Comparison of ENCODE assay signal across 8 cellular contexts in genomic region chr11:72352859-72353551, GRCh38.
DNase-seq lines count a peak whose midpoint lies in the region; ATAC-seq and TF ChIP-seq lines count a peak whose summit lies in the region.

No MANE protein-coding gene starts in this region.

- no peaks in the 10 kb centered on the region for H4K20me1 ChIP-seq in GM23248 (ENCODE audit: insufficient read depth)

- H3K27ac Mint-ChIP-seq in activated CD8-positive, alpha-beta memory T cell treated with anti-CD3 and anti-CD28 coated beads, Interleukin-2, amount 10 ng/mL, durations not matched to agents 7 days and 5 days, result no peak overlapping the region

- ATAC-seq in activated CD8-positive, alpha-beta memory T cell treated with anti-CD3 and anti-CD28 coated beads, Interleukin-2, amount 10 ng/mL, durations not matched to agents 7 days and 5 days, result peak; percentile 89

- H3K36me3 Mint-ChIP-seq in activated CD8-positive, alpha-beta memory T cell treated with anti-CD3 and anti-CD28 coated beads, Interleukin-2, amount 10 ng/mL, durations not matched to agents 7 days and 5 days, result no peaks in the 10 kb centered on the region

- no peak overlapping the region for H3K4me2 ChIP-seq in GM23248 (ENCODE audit: unreplicated experiment)

- no peaks in the 10 kb centered on the region for H3K36me3 ChIP-seq in GM23248 (ENCODE audit: low read depth)

- H3K4me3 Mint-ChIP-seq in activated CD8-positive, alpha-beta memory T cell treated with anti-CD3 and anti-CD28 coated beads, Interleukin-2, amount 10 ng/mL, durations not matched to agents 7 days and 5 days, result no peak overlapping the region

- CTCF ChIA-PET in activated CD8-positive, alpha-beta memory T cell treated with anti-CD3 and anti-CD28 coated beads, Interleukin-2, amount 10 ng/mL, durations not matched to agents 7 days and 5 days (lab: Charles Lee), result interaction anchor here (0.6 to 1.8 kb wide), 7 partner anchors 14 to 80 kb away, joined by 3 to 7 read pairs (median 3); no protein-coding TSS in a partner anchor

- H3F3A ChIP-seq in GM23248 (ENCODE audit: insufficient read depth), result peaks cover 9% of the 10 kb centered on the region

- no peaks in the 10 kb centered on the region for H3K27me3 Mint-ChIP-seq in activated CD8-positive, alpha-beta memory T cell treated with anti-CD3 and anti-CD28 coated beads, Interleukin-2, amount 10 ng/mL, durations not matched to agents 7 days and 5 days

- H3K4me3 ChIP-seq in GM23248, result no peak overlapping the region
- no peak overlapping the region for H3K4me3 ChIP-seq in fibroblast of the aortic adventitia (ENCODE audit: low read depth, low read length)

- WGBS in GM23248 (ENCODE audit: low coverage in 1 of 2, low lambda C conversion rate in 2 of 2, missing lambda C conversion rate in 2 of 2), 2 experiments, result 58 to 63% methylated on average over 6 of the region's 6 CpGs

- TF ChIP-seq CTCF in fibroblast of the aortic adventitia (IDR thresholded peaks at IDR 0.05; ENCODE audit: insufficient read depth, low read length), result peak; percentile 44

- peak; percentile 46 for DNase-seq in activated CD8-positive, alpha-beta memory T cell treated with anti-CD3 and anti-CD28 coated beads, Interleukin-2, amount 10 ng/mL, durations not matched to agents 7 days and 5 days
- no peak for DNase-seq in activated CD8-positive, alpha-beta memory T cell treated with anti-CD3 and anti-CD28 coated beads, Interleukin-2, amount 50 U/mL, for 48 hours
- peak; percentile 82 for DNase-seq in GM23248
- DNase-seq in NCI-H446 treated with DMSO at 0.1 percent for 48 hours (lab: John Stamatoyannopoulos, UW), result peak; percentile 87
- DNase-seq in fibroblast of the aortic adventitia (ENCODE audit: low read depth), result peak; percentile 52
- DNase-seq in cortex of kidney (lab: John Stamatoyannopoulos, UW), result no peak
- no peak for DNase-seq in OCI-M2 (lab: John Stamatoyannopoulos, UW; ENCODE audit: unreplicated experiment)
- no peak for DNase-seq in NCI-H146 treated with DMSO at 0.1 percent for 48 hours (lab: John Stamatoyannopoulos, UW; ENCODE audit: unreplicated experiment)

- no peaks in the 10 kb centered on the region for H3K79me2 ChIP-seq in GM23248 (ENCODE audit: insufficient read depth)

- no peak overlapping the region for H3K27ac ChIP-seq in GM23248

- no peak overlapping the region for H2AFZ ChIP-seq in GM23248

- no peak overlapping the region for H3K9ac ChIP-seq in GM23248

- peaks cover 8% of the 10 kb centered on the region; the same call in 1 of the 2 replicates for H3K4me1 ChIP-seq in GM23248 (ENCODE audit: insufficient read depth)

- H3K9me2 ChIP-seq in GM23248 (ENCODE audit: insufficient read depth), result no peaks in the 10 kb centered on the region

- no peaks in the 10 kb centered on the region for H3K27me3 ChIP-seq in GM23248 (replicated peaks; ENCODE audit: insufficient read depth)

- no peaks in the 10 kb centered on the region for H3K4me1 Mint-ChIP-seq in activated CD8-positive, alpha-beta memory T cell treated with anti-CD3 and anti-CD28 coated beads, Interleukin-2, amount 10 ng/mL, durations not matched to agents 7 days and 5 days

- H3K9me3 ChIP-seq in GM23248 (ENCODE audit: low read depth), result no peaks in the 10 kb centered on the region

- in situ Hi-C loops in GM23248 (cut with MboI), result no loop called here

- H3K9me3 Mint-ChIP-seq in activated CD8-positive, alpha-beta memory T cell treated with anti-CD3 and anti-CD28 coated beads, Interleukin-2, amount 10 ng/mL, durations not matched to agents 7 days and 5 days (ENCODE audit: low read depth), result no peaks in the 10 kb centered on the region

Comparison
In these comparisons a context has a peak if more than half of its experiments do, and no peak if none do; other contexts are left out.
1. DNase-seq: peak in activated CD8-positive, alpha-beta memory T cell treated with anti-CD3 and anti-CD28 coated beads, Interleukin-2, amount 10 ng/mL, durations not matched to agents 7 days and 5 days (single experiment), GM23248 (single experiment), NCI-H446 treated with DMSO at 0.1 percent for 48 hours (single experiment) and fibroblast of the aortic adventitia (single experiment); none in activated CD8-positive, alpha-beta memory T cell treated with anti-CD3 and anti-CD28 coated beads, Interleukin-2, amount 50 U/mL, for 48 hours (single experiment), cortex of kidney (single experiment), OCI-M2 (single experiment) and NCI-H146 treated with DMSO at 0.1 percent for 48 hours (single experiment).